1 cellular context compared by ENCODE assay signal in the genomic region with DNA sequence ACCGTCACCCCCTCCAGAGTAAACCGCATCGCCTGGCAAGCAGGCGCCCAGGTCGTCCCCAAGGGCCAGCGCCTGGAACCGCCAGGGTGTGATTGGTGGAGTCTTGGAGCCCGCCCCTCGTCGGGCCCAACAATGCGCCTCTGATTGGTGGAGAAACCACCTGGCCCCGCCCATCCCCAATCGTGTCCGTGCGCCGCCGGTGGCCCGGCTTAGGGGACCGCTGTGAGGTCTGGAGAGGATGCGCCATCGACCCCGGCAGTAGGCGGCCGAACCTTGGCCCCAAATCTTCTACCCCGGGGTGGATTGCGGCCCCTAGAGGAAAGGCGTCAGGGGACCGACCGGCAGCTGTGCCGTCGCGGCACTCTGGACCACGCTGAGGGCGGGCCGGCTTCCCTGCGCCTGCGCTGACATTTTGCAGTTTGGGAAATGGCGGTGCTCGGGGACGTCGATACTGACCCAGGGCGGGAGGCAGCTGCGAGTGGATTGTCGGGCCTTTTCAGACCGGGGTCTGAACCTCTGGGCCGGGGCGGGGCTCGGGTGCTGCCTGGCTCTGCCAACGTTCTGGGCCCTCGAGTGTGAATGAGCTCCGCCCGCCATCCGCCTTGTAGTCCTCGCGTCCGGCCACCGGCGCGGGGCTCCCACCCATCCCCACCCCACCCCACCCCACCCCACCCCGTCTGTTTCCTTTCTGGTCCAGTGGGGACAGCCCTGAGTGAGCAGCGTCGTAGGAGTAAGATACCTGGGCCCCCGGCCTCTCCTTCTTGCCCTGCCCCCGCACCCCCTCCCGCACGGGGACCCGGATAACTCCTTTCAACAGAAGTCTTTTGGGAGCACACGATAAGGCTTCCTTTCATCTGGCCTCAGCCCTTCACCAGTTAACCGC.
A peak's percentile ranks its signal among the peaks of the same experiment; 100 is the strongest.
TF ChIP-seq lines count a peak whose summit lies in the region.

No MANE protein-coding gene starts in this region.

TF ChIP-seq in K562, 482 proteins besides CTCF, POLR2A, EP300 and RAD21 (continued from another document and continues in another):
- TF ChIP-seq ZBTB26 (CRISPR knock-in tag; IDR thresholded peaks at IDR 0.05) (no peak), NR4A1 (CRISPR knock-in tag; IDR thresholded peaks at IDR 0.05) (no peak), NR4A1 (tag; IDR thresholded peaks at IDR 0.05) (no peak), STAT6 (CRISPR knock-in tag; IDR thresholded peaks at IDR 0.05) (0 out of 2 replicates have a peak, but pooled peaks have one; percentile 23), GATAD2B (IDR thresholded peaks at IDR 0.05; ENCODE audit: borderline replicate concordance) (no peak), ESRRB (CRISPR knock-in tag; IDR thresholded peaks at IDR 0.05; ENCODE audit: borderline replicate concordance) (peak; percentile 41; the same call in 1 of the 2 replicates), FOXA3 (CRISPR knock-in tag; conservative IDR thresholded peaks at IDR 0.05 in 1 of 2, IDR thresholded peaks at IDR 0.05 in 1 of 2) (peak in 1 of 2 experiments; percentile 54; a peak in 1 of 4 replicates), PPARD (CRISPR knock-in tag; IDR thresholded peaks at IDR 0.05) (no peak), ETV1 (tag; conservative IDR thresholded peaks at IDR 0.05; ENCODE audit: low read depth) (no peak), CHD1 (IDR thresholded peaks at IDR 0.05; ENCODE audit: low read length) (no peak), PCBP2 (IDR thresholded peaks at IDR 0.05; ENCODE audit: low read depth, low read length, poor library complexity, severe bottlenecking) (no peak), ZNF398 (CRISPR knock-in tag; IDR thresholded peaks at IDR 0.05) (no peak), TCF3 (CRISPR knock-in tag; IDR thresholded peaks at IDR 0.05) (peak; percentile 95), YBX1 (IDR thresholded peaks at IDR 0.05) (no peak), HSF4 (CRISPR knock-in tag; IDR thresholded peaks at IDR 0.05; ENCODE audit: borderline replicate concordance) (0 out of 2 replicates have a peak, but pooled peaks have one; percentile 10), JUND (IDR thresholded peaks at IDR 0.05; ENCODE audit: borderline replicate concordance, low read depth, low read length) (peak; percentile 57; the same call in 1 of the 2 replicates), JUND (tag; IDR thresholded peaks at IDR 0.05; ENCODE audit: borderline replicate concordance, low read depth, low read length) (no peak; the same call in 2 of the 3 replicates), ETV6 (IDR thresholded peaks at IDR 0.05; ENCODE audit: borderline replicate concordance in 1 of 2, low read depth in 2 of 2, low read length in 1 of 2) (no peak), ETV6 (CRISPR knock-in tag; IDR thresholded peaks at IDR 0.05; ENCODE audit: borderline replicate concordance) (no peak), MCM5 (IDR thresholded peaks at IDR 0.05; ENCODE audit: low read depth) (no peak), ZNF232 (CRISPR knock-in tag; IDR thresholded peaks at IDR 0.05) (peak; percentile 57), HNRNPL (IDR thresholded peaks at IDR 0.05; ENCODE audit: low read depth, low read length) (peak; percentile 30; the same call in 1 of the 2 replicates), POLR2G (IDR thresholded peaks at IDR 0.05; ENCODE audit: low read depth, low read length) (peak; percentile 98), EWSR1 (IDR thresholded peaks at IDR 0.05; ENCODE audit: borderline replicate concordance, low read depth, partially characterized antibody) (no peak), ZNF311 (CRISPR knock-in tag; IDR thresholded peaks at IDR 0.05) (no peak), HLTF (IDR thresholded peaks at IDR 0.05) (no peak), LEF1 (IDR thresholded peaks at IDR 0.05) (peak; percentile 87; the same call in 1 of the 2 replicates), THRB (CRISPR knock-in tag; conservative IDR thresholded peaks at IDR 0.05) (no peak), HDAC3 (IDR thresholded peaks at IDR 0.05; ENCODE audit: borderline replicate concordance, partially characterized antibody) (no peak), ZNF408 (CRISPR knock-in tag; IDR thresholded peaks at IDR 0.05; ENCODE audit: low read depth) (no peak), PYGO2 (tag; IDR thresholded peaks at IDR 0.05) (no peak), ZZZ3 (IDR thresholded peaks at IDR 0.05) (peak; percentile 73; the same call in 1 of the 2 replicates), THAP7 (CRISPR knock-in tag; IDR thresholded peaks at IDR 0.05) (0 out of 2 replicates have a peak, but pooled peaks have one; percentile 21), SMARCC2 (IDR thresholded peaks at IDR 0.05; ENCODE audit: low read depth) (no peak), E2F3 (CRISPR knock-in tag; IDR thresholded peaks at IDR 0.05) (0 out of 2 replicates have a peak, but pooled peaks have one; percentile 26), ZFP1 (CRISPR knock-in tag; IDR thresholded peaks at IDR 0.05) (no peak), XRCC3 (IDR thresholded peaks at IDR 0.05) (no peak), ERF (CRISPR knock-in tag; IDR thresholded peaks at IDR 0.05) (peak; percentile 83; the same call in 1 of the 2 replicates), TAF1 (IDR thresholded peaks at IDR 0.05; ENCODE audit: control insufficient read depth, extremely low read depth, insufficient read depth, low read length, severe bottlenecking) (peak; percentile 76), CEBPZ (IDR thresholded peaks at IDR 0.05; ENCODE audit: borderline replicate concordance, low read depth, low read length) (no peak), SFPQ (IDR thresholded peaks at IDR 0.05; ENCODE audit: low read depth, low read length) (no peak), C11orf30 (IDR thresholded peaks at IDR 0.05; ENCODE audit: low read depth) (no peak; the same call in 1 of the 2 replicates), KDM5B (IDR thresholded peaks at IDR 0.05; ENCODE audit: insufficient replicate concordance, low read depth, low read length) (peak; percentile 92), TRIM28 (IDR thresholded peaks at IDR 0.05) (no peak; the same call in 1 of the 2 replicates), ZNF197 (CRISPR knock-in tag; IDR thresholded peaks at IDR 0.05; ENCODE audit: low read depth) (no peak)
- TF ChIP-seq, protein P1, sequence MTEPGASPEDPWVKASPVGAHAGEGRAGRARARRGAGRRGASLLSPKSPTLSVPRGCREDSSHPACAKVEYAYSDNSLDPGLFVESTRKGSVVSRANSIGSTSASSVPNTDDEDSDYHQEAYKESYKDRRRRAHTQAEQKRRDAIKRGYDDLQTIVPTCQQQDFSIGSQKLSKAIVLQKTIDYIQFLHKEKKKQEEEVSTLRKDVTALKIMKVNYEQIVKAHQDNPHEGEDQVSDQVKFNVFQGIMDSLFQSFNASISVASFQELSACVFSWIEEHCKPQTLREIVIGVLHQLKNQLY (CRISPR knock-in tag; conservative IDR thresholded peaks at IDR 0.05) = no peak
